In genomic region chr3:146638718-146639117, GRCh38 we compare ENCODE assay signal across 10 cellular contexts. TPM values are rescaled to one million over a fixed set of nuclear protein-coding genes. Genes with fewer than 3 reads are reported as not detected.
A peak's percentile ranks its signal among the peaks of the same experiment; 100 is the strongest.
DNase-seq lines count a peak whose midpoint lies in the region; ATAC-seq and TF ChIP-seq lines count a peak whose summit lies in the region.
"Had no signal": no experiment of that assay in that cellular context is flagged by ENCODE, and none has a peak within 500 bp of the region (broad histone marks: within the 10 kb centered on the region; RNA-seq: fewer than 3 reads in every experiment).

No MANE protein-coding gene starts in this region.

- H3K9me3 Mint-ChIP-seq in glutamatergic neuron (ENCODE audit: unreplicated experiment) = peaks cover 8% of the 10 kb centered on the region
- H3K9me3 Mint-ChIP-seq: stimulated activated naive B cell treated with anti-CD40 and anti-IgM and Interleukin-4, amounts not matched to agents 10 μg/mL and 1 μg/mL and 100 μg/mL, for 72 hours had no signal

- peaks cover 20% of the 10 kb centered on the region for H3K4me1 Mint-ChIP-seq in glutamatergic neuron (ENCODE audit: low read depth, unreplicated experiment)
- H3K4me1 Mint-ChIP-seq: stimulated activated naive B cell treated with anti-CD40 and anti-IgM and Interleukin-4, amounts not matched to agents 10 μg/mL and 1 μg/mL and 100 μg/mL, for 72 hours had no signal

- TF ChIP-seq CTCF in GM10248 (IDR thresholded peaks at IDR 0.05; ENCODE audit: control extremely low read depth, extremely low read depth, low read depth, missing control alignments) (peak; percentile 22), glutamatergic neuron (IDR thresholded peaks at IDR 0.05; ENCODE audit: partially characterized antibody, unreplicated experiment) (peak; percentile 65)

- POLR2A ChIA-PET in GM10248 (lab: Yijun Ruan, JAX) = no interaction called here

- no peak overlapping the region for H3K4me3 Mint-ChIP-seq in glutamatergic neuron (ENCODE audit: unreplicated experiment)
- H3K4me3 Mint-ChIP-seq: stimulated activated naive B cell treated with anti-CD40 and anti-IgM and Interleukin-4, amounts not matched to agents 10 μg/mL and 1 μg/mL and 100 μg/mL, for 72 hours had no signal

- no peaks in the 10 kb centered on the region for H3K36me3 Mint-ChIP-seq in glutamatergic neuron (ENCODE audit: unreplicated experiment)
- H3K36me3 Mint-ChIP-seq: stimulated activated naive B cell treated with anti-CD40 and anti-IgM and Interleukin-4, amounts not matched to agents 10 μg/mL and 1 μg/mL and 100 μg/mL, for 72 hours had no signal

- no peak overlapping the region for H3K27ac Mint-ChIP-seq in glutamatergic neuron (ENCODE audit: unreplicated experiment)
- H3K27ac Mint-ChIP-seq: stimulated activated naive B cell treated with anti-CD40 and anti-IgM and Interleukin-4, amounts not matched to agents 10 μg/mL and 1 μg/mL and 100 μg/mL, for 72 hours had no signal

- H3K27me3 Mint-ChIP-seq in glutamatergic neuron (ENCODE audit: unreplicated experiment) = peaks cover 4% of the 10 kb centered on the region

- CTCF ChIA-PET in GM10248 (lab: Yijun Ruan, JAX) = interaction anchor here (0.8 to 1.9 kb wide), 3 partner anchors 40 to 451 kb away, joined by 3 to 9 read pairs (median 3); no protein-coding TSS in a partner anchor

- no peak for ATAC-seq in HG03108 (IDR thresholded peaks at IDR 0.05; ENCODE audit: unreplicated experiment)
- ATAC-seq: stimulated activated naive B cell treated with anti-CD40 and anti-IgM and Interleukin-4, amounts not matched to agents 10 μg/mL and 1 μg/mL and 100 μg/mL, for 72 hours had no signal

- DNase-seq in AG08395 (ENCODE audit: low spot score) = peak; percentile 9
- no peak for DNase-seq in GM10248 (ENCODE audit: extremely low spot score)
- DNase-seq in SKM-1 treated with dmso at 0.1 percent for 144 hours (lab: John Stamatoyannopoulos, UW; ENCODE audit: unreplicated experiment) = peak; percentile 21
- DNase-seq in glutamatergic neuron = no peak
- DNase-seq in DMS153 treated with DMSO at 0.1 percent for 48 hours (lab: John Stamatoyannopoulos, UW; ENCODE audit: unreplicated experiment) = no peak
- no peak for DNase-seq in NCI-H2029 treated with DMSO at 0.1 percent for 48 hours (lab: John Stamatoyannopoulos, UW)
- DNase-seq in activated CD8-positive, alpha-beta memory T cell treated with anti-CD3 and anti-CD28 coated beads, Interleukin-2, amount 50 U/mL, for 4 hours = no peak
- DNase-seq: stimulated activated CD4-positive, alpha-beta T cell treated with anti-CD3 and anti-CD28 coated beads, Interleukin-12 subunit alpha, Interleukin-12 subunit beta, amount 100 ng/mL, for 4 hours; stimulated activated naive B cell treated with anti-CD40 and anti-IgM and Interleukin-4, amounts not matched to agents 10 μg/mL and 1 μg/mL and 100 μg/mL, for 72 hours had no signal

RNA-seq across cellular contexts. Expression of gene PLSCR5, which starts 33.6 kb away (rescaled TPM):
- total RNA-seq in glutamatergic neuron (ENCODE audit: unreplicated experiment) = not detected

Comparison
In these comparisons a context has a peak if more than half of its experiments do, and no peak if none do; other contexts are left out.
1. DNase-seq: peak in AG08395 (single experiment) and SKM-1 treated with dmso at 0.1 percent for 144 hours (single experiment); none in GM10248 (single experiment), glutamatergic neuron (single experiment), DMS153 treated with DMSO at 0.1 percent for 48 hours (single experiment), NCI-H2029 treated with DMSO at 0.1 percent for 48 hours (single experiment) and activated CD8-positive, alpha-beta memory T cell treated with anti-CD3 and anti-CD28 coated beads, Interleukin-2, amount 50 U/mL, for 4 hours (single experiment).